ENCODE assay signal across 21 cellular contexts in the genomic region with DNA sequence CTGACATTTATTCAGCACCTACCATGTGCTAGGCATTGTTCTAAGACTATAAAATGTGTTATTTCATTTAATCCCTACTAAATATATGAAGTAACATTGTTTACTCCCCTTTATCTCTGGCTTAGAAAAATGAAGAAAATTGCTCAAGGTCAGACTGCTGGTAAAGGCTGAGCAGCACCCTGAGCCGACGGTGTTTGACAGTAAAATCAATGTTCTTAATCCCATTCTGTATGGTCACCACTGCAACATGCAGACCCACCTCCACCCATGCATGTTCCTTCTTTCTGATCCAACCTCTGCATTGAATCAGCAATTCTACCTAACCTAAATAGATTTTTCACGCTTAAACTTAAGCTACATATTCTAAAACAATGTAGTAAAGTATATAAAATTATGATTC.
DNase-seq lines count a peak whose midpoint lies in the region; TF ChIP-seq lines count a peak whose summit lies in the region.
"Had no signal": no experiment of that assay in that cellular context is flagged by ENCODE, and none has a peak within 500 bp of the region (broad histone marks: within the 10 kb centered on the region; RNA-seq: fewer than 3 reads in every experiment).

No MANE protein-coding gene starts in this region.

- H2BK5ac ChIP-seq in mesendoderm (ENCODE audit: low read length), result no peak overlapping the region

- no peaks in the 10 kb centered on the region for H3K79me2 ChIP-seq in mesendoderm (ENCODE audit: control insufficient read depth, insufficient read depth, low read length)

- no peaks in the 10 kb centered on the region for H3K27me3 ChIP-seq in HL-60 (ENCODE audit: insufficient read depth, poor library complexity, severe bottlenecking)
- H3K27me3 ChIP-seq in mesendoderm (ENCODE audit: insufficient read depth, low read length, poor library complexity), result no peaks in the 10 kb centered on the region
- H3K27me3 ChIP-seq in tibial artery, result no peaks in the 10 kb centered on the region
- H3K27me3 ChIP-seq: BE2C, BLaER1 had no signal

- H3K36me3 ChIP-seq in mesendoderm (ENCODE audit: control insufficient read depth, insufficient read depth, low read length) (no peaks in the 10 kb centered on the region), tibial artery (no peaks in the 10 kb centered on the region)
- H3K36me3 ChIP-seq: BE2C, BLaER1 had no signal

- DNase-seq in HL-60 (ENCODE audit: low read depth in 1 of 2, low spot score in 1 of 2), result no peak
- DNase-seq in NCI-H82 treated with DMSO at 0.1 percent for 48 hours (lab: John Stamatoyannopoulos, UW; ENCODE audit: unreplicated experiment), result peak; percentile 57
- DNase-seq in DMS114 treated with DMSO at 0.1 percent for 48 hours (lab: John Stamatoyannopoulos, UW; ENCODE audit: unreplicated experiment), result no peak
- no peak for DNase-seq in mesendoderm
- no peak for DNase-seq in tibial artery
- DNase-seq: 8988T; ACHN; BE2C; C1 segment of cervical spinal cord; CD4-positive, alpha-beta memory T cell; CD4-positive, CD25-positive, alpha-beta regulatory T cell; CD8-positive, alpha-beta memory T cell; COR-L47; DMS153; DMS53; DMS79; DND-41; EL; GDM1 had no signal

- no CpG with 5 or more reads among the region's 3 CpGs for WGBS in mesendoderm (ENCODE audit: extremely low coverage, insufficient coverage, low lambda C conversion rate)

- TF ChIP-seq CTCF in HL-60 (IDR thresholded peaks at IDR 0.05; ENCODE audit: insufficient read depth, low read length) (no peak), tibial artery (IDR thresholded peaks at IDR 0.05) (no peak)

- no peak overlapping the region for H4K5ac ChIP-seq in mesendoderm (ENCODE audit: low read length)

- H3K4ac ChIP-seq in mesendoderm (ENCODE audit: low read depth, low read length), result no peak overlapping the region

- H3K79me1 ChIP-seq in mesendoderm (ENCODE audit: low read length), result no peaks in the 10 kb centered on the region

- H3K9me3 ChIP-seq in tibial artery, result no peaks in the 10 kb centered on the region
- H3K9me3 ChIP-seq: BE2C, BLaER1 had no signal

- H3K23ac ChIP-seq in mesendoderm (ENCODE audit: low read length), result no peak overlapping the region

- no peak overlapping the region for H3K56ac ChIP-seq in mesendoderm (ENCODE audit: low read length)

- H3K4me3 ChIP-seq in HL-60 (replicated peaks; ENCODE audit: insufficient read depth, low read length), result no peak overlapping the region
- H3K4me3 ChIP-seq in mesendoderm (ENCODE audit: low read length), result no peak overlapping the region
- H3K4me3 ChIP-seq in tibial artery, result no peak overlapping the region
- H3K4me3 ChIP-seq: BLaER1, GM12878 had no signal

- peak overlapping the region; percentile 93 for H3K27ac ChIP-seq in HL-60 (replicated peaks)
- no peak overlapping the region for H3K27ac ChIP-seq in mesendoderm (ENCODE audit: low read depth, low read length)
- H3K27ac ChIP-seq in tibial artery, result no peak overlapping the region
- H3K27ac ChIP-seq: BLaER1 had no signal

- H3K9ac ChIP-seq in mesendoderm (ENCODE audit: low read length), result no peak overlapping the region
- H3K9ac ChIP-seq: BLaER1 had no signal

- H3K4me2 ChIP-seq in mesendoderm (ENCODE audit: low read length), result no peak overlapping the region
- H3K4me2 ChIP-seq: BLaER1 had no signal

- H3K4me1 ChIP-seq in mesendoderm (ENCODE audit: control insufficient read depth, low read depth, low read length), result no peaks in the 10 kb centered on the region
- H3K4me1 ChIP-seq in tibial artery, result no peaks in the 10 kb centered on the region
- H3K4me1 ChIP-seq: BE2C, BLaER1 had no signal

- no peak overlapping the region for H2BK120ac ChIP-seq in mesendoderm (ENCODE audit: low read depth, low read length)

- H2BK15ac ChIP-seq in mesendoderm (replicated peaks; ENCODE audit: low read depth), result no peak overlapping the region

- intact Hi-C loops in tibial artery (cut with DNase I; ENCODE audit: low total_unique reads), result no loop called here

- H3K18ac ChIP-seq in mesendoderm (ENCODE audit: low read length), result no peak overlapping the region

- no peak overlapping the region for H2AK5ac ChIP-seq in mesendoderm (ENCODE audit: low read length)

- no peak overlapping the region for H4K8ac ChIP-seq in mesendoderm (ENCODE audit: low read depth, low read length)
